Comparison of ENCODE assay signal across 23 cellular contexts in the genomic region with DNA sequence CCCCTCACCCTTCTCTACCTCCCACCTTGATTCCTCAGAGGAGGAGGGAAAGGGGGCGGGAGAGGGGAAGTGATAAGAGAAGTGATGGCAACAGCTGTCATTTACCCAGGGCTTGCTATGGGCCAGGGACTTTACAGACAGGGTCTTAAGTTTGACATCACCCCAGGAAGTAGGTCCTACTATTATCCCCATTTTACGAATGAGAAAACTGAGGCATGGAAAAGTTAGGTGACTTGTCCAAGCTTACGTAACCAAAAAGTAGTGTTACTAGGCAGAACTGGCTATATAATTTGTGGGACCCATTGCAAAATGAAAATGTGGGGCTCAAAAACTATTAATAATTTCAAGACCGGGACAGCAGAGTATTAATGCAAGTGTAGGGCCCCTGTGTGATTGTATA.
"Had no signal": no experiment of that assay in that cellular context is flagged by ENCODE, and none has a peak within 500 bp of the region (broad histone marks: within the 10 kb centered on the region; RNA-seq: fewer than 3 reads in every experiment).

No MANE protein-coding gene starts in this region.

- FAIRE-seq: HTR-8/SVneo, RCC 7860 had no signal

- DNase-seq: Kasumi-1, MM.1S, NCI-H1092 treated with DMSO at 0.1 percent for 48 hours, NCI-H1436, NCI-H187, NCI-H2029, NCI-H2081 treated with DMSO at 0.1 percent for 48 hours, NCI-H2171, NCI-H226, NCI-H446, NCI-H510A, NCI-H524 treated with DMSO at 0.1 percent for 48 hours, NCI-H69, NCI-H774, Right ventricle myocardium superior, RPMI8226, SIG-M5, SK-N-SH, SW 1271 had no signal

- H3K9me3 ChIP-seq: SK-N-SH had no signal

- H3K9ac ChIP-seq: KMS-11, SK-N-SH had no signal

- H3K27ac ChIP-seq: HL-60, KMS-11 had no signal

- H3K4me2 ChIP-seq: KMS-11, SK-N-SH had no signal
